8 cellular contexts compared by ENCODE assay signal in the genomic region with DNA sequence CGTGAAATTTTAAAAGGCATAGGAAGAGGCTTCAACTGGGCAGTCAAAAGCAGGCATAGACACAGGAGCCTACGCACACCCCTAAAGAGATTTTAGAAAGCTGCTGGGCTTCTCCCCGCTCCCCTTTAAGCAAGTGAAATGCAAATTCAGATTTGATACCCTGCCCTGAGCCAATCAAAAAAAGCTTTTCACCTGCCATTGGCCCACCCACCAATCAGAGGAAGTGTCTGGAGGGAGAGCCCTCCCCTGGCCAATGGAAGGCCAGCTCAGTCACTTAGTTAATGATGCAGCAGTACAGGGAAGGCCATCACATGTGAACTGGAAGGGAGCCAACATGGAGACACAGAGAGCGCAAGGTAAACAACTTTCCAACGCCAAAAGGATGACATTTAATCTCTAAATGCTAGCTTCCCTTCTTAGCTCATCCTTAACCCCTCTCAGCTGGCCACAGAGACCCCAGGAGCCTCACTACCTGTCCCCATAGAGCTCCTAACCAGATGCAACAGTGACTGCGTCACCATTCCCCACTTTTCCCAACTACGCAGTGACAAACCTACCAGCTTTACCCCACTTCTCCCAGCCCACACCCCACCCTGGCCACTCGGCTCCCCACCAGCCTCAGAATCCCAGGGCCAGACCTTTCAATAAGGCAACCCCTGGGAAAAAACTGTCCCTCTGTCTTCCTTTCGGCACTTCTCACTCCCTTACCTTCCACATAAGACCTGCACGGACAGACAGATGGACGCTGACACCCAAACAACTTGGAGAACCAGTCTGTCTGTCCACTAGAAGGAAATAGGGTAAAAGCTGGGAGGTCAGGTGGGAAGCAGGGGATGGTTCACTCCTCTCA.
DNase-seq lines count a peak whose midpoint lies in the region; ATAC-seq and TF ChIP-seq lines count a peak whose summit lies in the region.

No MANE protein-coding gene starts in this region.

- TF ChIP-seq CTCF in CD8-positive, alpha-beta T cell (IDR thresholded peaks at IDR 0.05): no peak
- no peak for TF ChIP-seq CTCF in foreskin keratinocyte (conservative IDR thresholded peaks at IDR 0.05)

- H3K36me3 ChIP-seq in CD8-positive, alpha-beta T cell (ENCODE audit: insufficient read depth, low read length): peaks cover 9% of the 10 kb centered on the region

- H3K27ac ChIP-seq in CD8-positive, alpha-beta T cell (ENCODE audit: low read depth, low read length): peak overlapping the region; percentile 79
- H3K27ac ChIP-seq in cingulate gyrus (ENCODE audit: low read depth, low read length): peak overlapping the region; percentile 100
- no peak overlapping the region for H3K27ac ChIP-seq in foreskin keratinocyte

- no peaks in the 10 kb centered on the region for H3K9me3 ChIP-seq in CD8-positive, alpha-beta T cell (ENCODE audit: low read length)

- POLR2A ChIA-PET in CD8-positive, alpha-beta T cell (lab: Charles Lee): interaction anchor here (0.7 to 2.7 kb wide), 14 partner anchors 9 to 141 kb away, joined by 3 to 62 read pairs (median 8); no protein-coding TSS in a partner anchor

- no peaks in the 10 kb centered on the region for H3K27me3 Mint-ChIP-seq in CD8-positive, alpha-beta T cell (ENCODE audit: low read depth)

- peak; percentile 54 for ATAC-seq in CD8-positive, alpha-beta T cell
- ATAC-seq in GM19324 (IDR thresholded peaks at IDR 0.05; ENCODE audit: low FRiP score, unreplicated experiment) (peak; percentile 71), HG03378 (IDR thresholded peaks at IDR 0.05; ENCODE audit: unreplicated experiment) (peak; percentile 67), foreskin keratinocyte (no peak)
- peak; percentile 42 to 52 for ATAC-seq in activated CD4-positive, CD25-positive, alpha-beta regulatory T cell treated with anti-CD3 and anti-CD28 coated beads, Interleukin-2, amount 50 U/mL, for 24 hours

- peak overlapping the region; percentile 84 for H3K4me3 Mint-ChIP-seq in CD8-positive, alpha-beta T cell

- H3K9me3 Mint-ChIP-seq in CD8-positive, alpha-beta T cell: no peaks in the 10 kb centered on the region

- H3K27ac Mint-ChIP-seq in CD8-positive, alpha-beta T cell: peak overlapping the region; percentile 98

- no peaks in the 10 kb centered on the region for H3K27me3 ChIP-seq in CD8-positive, alpha-beta T cell (ENCODE audit: insufficient read depth, low read length)
- H3K27me3 ChIP-seq in foreskin keratinocyte: no peaks in the 10 kb centered on the region

- H3K4me3 ChIP-seq in CD8-positive, alpha-beta T cell (ENCODE audit: low read depth, low read length): peak overlapping the region; percentile 70

- CTCF ChIA-PET in CD8-positive, alpha-beta T cell (lab: Charles Lee): interaction anchor here (0.7 to 17.5 kb wide), 10 partner anchors 11 to 203 kb away, joined by 3 to 321 read pairs (median 8); no protein-coding TSS in a partner anchor

- peak; percentile 43 to 83 (median 62) for DNase-seq in CD8-positive, alpha-beta T cell
- DNase-seq in lung microvascular endothelial cell (ENCODE audit: low read depth in 2 of 2): peak; percentile 67 to 96
- DNase-seq in stimulated activated CD8-positive, alpha-beta memory T cell treated with anti-CD3 and anti-CD28 coated beads, Interleukin-15, amount 100 ng/mL, for 1 hour (ENCODE audit: low read depth): peak; percentile 27
- no peak for DNase-seq in foreskin keratinocyte

- H3K4me1 Mint-ChIP-seq in CD8-positive, alpha-beta T cell (ENCODE audit: low read depth): peaks cover 76% of the 10 kb centered on the region

- peaks cover 67% of the 10 kb centered on the region for H3K4me1 ChIP-seq in CD8-positive, alpha-beta T cell (ENCODE audit: insufficient read depth, low read length)
- H3K4me1 ChIP-seq in foreskin keratinocyte: peaks cover 13% of the 10 kb centered on the region

- intact Hi-C loops in CD8-positive, alpha-beta T cell (cut with DNase I, micrococcal nuclease): loop anchor here (2.0 to 10.0 kb wide), 4 partner anchors 24 to 502 kb away; partner anchors contain the start of genes CD55 (in 2 of the 2) and PLXNA2 (in 2 of the 2)

- peaks cover 46% of the 10 kb centered on the region for H3K36me3 Mint-ChIP-seq in CD8-positive, alpha-beta T cell

Comparison
In these comparisons a context has a peak if more than half of its experiments do, and no peak if none do; other contexts are left out.
1. DNase-seq: peak in CD8-positive, alpha-beta T cell (7 of 7), lung microvascular endothelial cell (2 of 2) and stimulated activated CD8-positive, alpha-beta memory T cell treated with anti-CD3 and anti-CD28 coated beads, Interleukin-15, amount 100 ng/mL, for 1 hour (single experiment); none in foreskin keratinocyte (0 of 2).